Comparison of ENCODE assay signal across 18 cellular contexts in the genomic region with DNA sequence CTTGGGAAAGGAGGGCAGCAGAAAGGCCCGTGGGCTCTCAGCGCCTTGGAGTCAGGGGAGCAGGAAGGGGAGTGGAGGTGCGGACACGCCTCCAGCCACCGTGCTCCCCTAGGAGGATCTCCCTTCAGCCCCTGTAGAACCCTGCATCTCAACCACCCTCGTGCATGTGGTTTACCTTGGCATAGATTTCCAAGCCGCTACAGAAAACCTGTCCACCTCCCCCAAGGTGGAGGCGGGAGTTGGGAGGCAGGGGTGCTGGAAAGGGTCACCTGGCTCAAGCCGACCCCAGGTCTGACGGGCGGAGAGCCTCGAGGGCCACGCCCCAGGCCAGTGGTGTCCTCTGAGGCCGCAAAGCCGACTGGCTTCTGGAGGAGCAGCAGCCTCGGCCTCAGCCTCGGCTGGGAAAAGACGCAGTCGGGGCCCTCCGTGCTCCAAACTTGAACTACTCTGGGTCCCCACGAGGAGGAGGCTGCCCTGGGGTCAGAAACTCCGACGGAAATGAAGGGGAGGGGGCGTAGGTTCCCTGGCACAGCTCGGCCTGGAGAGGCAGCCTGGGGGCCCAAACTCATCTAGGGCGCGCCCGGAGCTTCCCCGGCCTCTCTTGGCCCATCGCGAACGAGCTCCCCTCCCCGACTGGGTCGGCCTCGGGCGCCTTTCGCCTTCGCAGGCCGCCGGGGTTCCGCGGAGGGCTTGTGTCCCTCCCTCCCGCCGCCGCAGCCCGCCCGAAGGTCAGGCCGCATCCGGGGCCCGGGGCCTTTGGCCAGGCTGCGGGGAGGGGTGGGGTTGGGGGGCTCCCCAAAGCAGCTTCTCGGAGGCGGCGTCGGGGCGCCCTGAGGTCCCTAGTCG. TPM values are rescaled to one million over a fixed set of nuclear protein-coding genes. Genes with fewer than 3 reads are reported as not detected.
DNase-seq lines count a peak whose midpoint lies in the region; ATAC-seq and TF ChIP-seq lines count a peak whose summit lies in the region.
"Had no signal": no experiment of that assay in that cellular context is flagged by ENCODE, and none has a peak within 500 bp of the region (broad histone marks: within the 10 kb centered on the region; RNA-seq: fewer than 3 reads in every experiment).

No MANE protein-coding gene starts in this region.

- H3K36me3 Mint-ChIP-seq in IgD-negative memory B cell = no peaks in the 10 kb centered on the region
- peaks cover 4% of the 10 kb centered on the region for H3K36me3 Mint-ChIP-seq in osteocyte (ENCODE audit: unreplicated experiment)
- H3K36me3 Mint-ChIP-seq: activated naive CD4-positive, alpha-beta T cell treated with anti-CD3 and anti-CD28 coated beads, Interleukin-2, amount 50 U/mL, for 72 hours; T-cell had no signal

- no peak for TF ChIP-seq CTCF in hepatocyte (IDR thresholded peaks at IDR 0.05; ENCODE audit: poor library complexity)
- TF ChIP-seq CTCF in osteocyte (IDR thresholded peaks at IDR 0.05) = no peak

- peak overlapping the region; percentile 96 for H3K4me2 ChIP-seq in hepatocyte

- H3K4me1 Mint-ChIP-seq in IgD-negative memory B cell (peaks cover 15 to 30% (median 17%) of the 10 kb centered on the region in 3 donors), osteocyte (ENCODE audit: unreplicated experiment) (peaks cover 29% of the 10 kb centered on the region)

- peak overlapping the region; percentile 94 for H3K27ac ChIP-seq in hepatocyte
- H3K27ac ChIP-seq: gastrocnemius medialis, pancreas had no signal

- H3K9me2 ChIP-seq in hepatocyte (replicated peaks; ENCODE audit: insufficient read depth) = no peaks in the 10 kb centered on the region

- H3K4me1 ChIP-seq in ES-I3 (ENCODE audit: insufficient read depth, low read length) (peaks cover 12% of the 10 kb centered on the region), hepatocyte (ENCODE audit: insufficient read depth) (peaks cover 47% of the 10 kb centered on the region)

- peak overlapping the region in 2 of 3 donors; percentile 10 to 91 for H3K27ac Mint-ChIP-seq in IgD-negative memory B cell
- no peak overlapping the region for H3K27ac Mint-ChIP-seq in osteocyte (ENCODE audit: unreplicated experiment)
- H3K27ac Mint-ChIP-seq: stimulated activated naive CD8-positive, alpha-beta T cell treated with anti-CD3 and anti-CD28 coated beads, Interleukin-15, Interleukin-2, amounts not matched to agents 100 ng/mL and 50 ng/mL, for 24 hours; T-cell had no signal

- H3K36me3 ChIP-seq in ES-I3 (ENCODE audit: insufficient read depth, low read length) (no peaks in the 10 kb centered on the region), hepatocyte (replicated peaks; ENCODE audit: insufficient read depth, low read depth) (no peaks in the 10 kb centered on the region)
- H3K36me3 ChIP-seq: gastrocnemius medialis, pancreas had no signal

- H3K27me3 ChIP-seq in hepatocyte = peaks cover 97% of the 10 kb centered on the region

- peaks cover 68% of the 10 kb centered on the region for H3K27me3 Mint-ChIP-seq in IgD-negative memory B cell
- H3K27me3 Mint-ChIP-seq in osteocyte (ENCODE audit: unreplicated experiment) = peaks cover 77% of the 10 kb centered on the region

- H3K9me3 ChIP-seq in ES-I3 (ENCODE audit: control insufficient read depth, insufficient read depth, low read length) (no peaks in the 10 kb centered on the region), hepatocyte (ENCODE audit: low read depth) (no peaks in the 10 kb centered on the region)
- H3K9me3 ChIP-seq: gastrocnemius medialis, pancreas had no signal

- no peak overlapping the region for H3K4me3 ChIP-seq in hepatocyte

- peak overlapping the region; percentile 29; the same call in 1 of the 2 replicates for H3K9ac ChIP-seq in ES-I3 (ENCODE audit: low read depth, low read length)

- no peak for ATAC-seq in HG03442 (IDR thresholded peaks at IDR 0.05; ENCODE audit: unreplicated experiment)
- ATAC-seq in GM21825 (IDR thresholded peaks at IDR 0.05; ENCODE audit: unreplicated experiment) = no peak
- ATAC-seq: gastrocnemius medialis had no signal

- no peak overlapping the region for H2AFZ ChIP-seq in hepatocyte

- H4K20me1 ChIP-seq in hepatocyte (ENCODE audit: insufficient read depth, poor library complexity, severe bottlenecking) = no peaks in the 10 kb centered on the region

- DNase-seq in hepatocyte (ENCODE audit: low spot score) (peak; percentile 32), osteocyte (ENCODE audit: extremely low spot score, unreplicated experiment) (peak; percentile 82), NCI-H2107 (lab: John Stamatoyannopoulos, UW) (no peak), NK-92 (lab: John Stamatoyannopoulos, UW; ENCODE audit: unreplicated experiment) (no peak)
- DNase-seq: activated CD4-positive, alpha-beta T cell treated with anti-CD3 and anti-CD28 coated beads, Interleukin-2, amount 50 U/mL, for 1 hour; cortex of kidney; gastrocnemius medialis; left ventricle myocardium superior; NCI-H2081 treated with DMSO at 0.1 percent for 48 hours; stimulated activated CD4-positive, alpha-beta T cell treated with anti-CD3 and anti-CD28 coated beads, Interleukin-2, amount 100 ng/mL, for 48 hours; T-cell had no signal

- H3K4me3 Mint-ChIP-seq in IgD-negative memory B cell (no peak overlapping the region), osteocyte (ENCODE audit: unreplicated experiment) (peak overlapping the region; percentile 40)
- H3K4me3 Mint-ChIP-seq: stimulated activated naive CD8-positive, alpha-beta T cell treated with anti-CD3 and anti-CD28 coated beads, Interleukin-15, Interleukin-2, amounts not matched to agents 100 ng/mL and 50 ng/mL, for 24 hours had no signal

- WGBS in hepatocyte (ENCODE audit: low lambda C conversion rate, missing lambda C conversion rate) = 6% methylated on average over 40 of the region's 57 CpGs

- H3K79me2 ChIP-seq in hepatocyte = peaks cover 40% of the 10 kb centered on the region

- H3K9me3 Mint-ChIP-seq in IgD-negative memory B cell = peaks cover 0 to 5% (median 0%) of the 10 kb centered on the region in 3 donors
- no peaks in the 10 kb centered on the region for H3K9me3 Mint-ChIP-seq in osteocyte (ENCODE audit: unreplicated experiment)
- H3K9me3 Mint-ChIP-seq: activated naive CD4-positive, alpha-beta T cell treated with anti-CD3 and anti-CD28 coated beads, Interleukin-2, amount 50 U/mL, for 72 hours; stimulated activated naive CD8-positive, alpha-beta T cell treated with anti-CD3 and anti-CD28 coated beads, Interleukin-15, Interleukin-2, amounts not matched to agents 100 ng/mL and 50 ng/mL, for 24 hours; T-cell had no signal

RNA-seq across cellular contexts. Expression of gene FOXF2, which starts 6.3 kb away (rescaled TPM):
- polyA plus RNA-seq in IgD-negative memory B cell (not detected), hepatocyte (24.9 and 31.5 TPM in 2 replicates)
- total RNA-seq in hepatocyte (18.0 and 28.0 TPM in 2 replicates), osteocyte (1.5 and 1.8 TPM in 2 replicates)
- total RNA-seq: activated naive CD4-positive, alpha-beta T cell treated with anti-CD3 and anti-CD28 coated beads, Interleukin-2, amount 50 U/mL, for 72 hours; left ventricle myocardium superior; T-cell had no signal

Comparison
In these comparisons a context has a peak if more than half of its experiments do, and no peak if none do; other contexts are left out.
1. DNase-seq: peak in hepatocyte (single experiment) and osteocyte (single experiment); none in NCI-H2107 (single experiment) and NK-92 (single experiment).